1 cellular context compared by ENCODE assay signal in genomic region chr2:200150411-200151086, GRCh38.
TF ChIP-seq lines count a peak whose summit lies in the region.

No MANE protein-coding gene starts in this region.

TF ChIP-seq in A549, 52 proteins besides CTCF, POLR2A, EP300 and RAD21 (continued from another document):
- TF ChIP-seq MAFK (IDR thresholded peaks at IDR 0.05; ENCODE audit: partially characterized antibody) (peak; percentile 55), TFCP2L1 (CRISPR knock-in tag; IDR thresholded peaks at IDR 0.05) (no peak)
